ENCODE assay signal across 11 cellular contexts in genomic region chr3:102233881-102234280, GRCh38.
A peak's percentile ranks its signal among the peaks of the same experiment; 100 is the strongest.
DNase-seq lines count a peak whose midpoint lies in the region; ATAC-seq lines count a peak whose summit lies in the region.
"Had no signal": no experiment of that assay in that cellular context is flagged by ENCODE, and none has a peak within 500 bp of the region (broad histone marks: within the 10 kb centered on the region; RNA-seq: fewer than 3 reads in every experiment).

No MANE protein-coding gene starts in this region.

- ATAC-seq in HG02678 (IDR thresholded peaks at IDR 0.05; ENCODE audit: unreplicated experiment) (peak; percentile 92), HG03521 (IDR thresholded peaks at IDR 0.05; ENCODE audit: unreplicated experiment) (peak; percentile 92)
- ATAC-seq in stimulated activated memory B cell treated with anti-CD40 and anti-IgM and Interleukin-4, amounts not matched to agents 10 μg/mL and 1 μg/mL and 100 μg/mL, for 72 hours = peak; percentile 99
- no peak for ATAC-seq in activated naive CD8-positive, alpha-beta T cell treated with anti-CD3 and anti-CD28 coated beads, Interleukin-2, amount 50 U/mL, for 24 hours

- peak; percentile 22 for DNase-seq in NCI-H82 (lab: John Stamatoyannopoulos, UW)
- DNase-seq in NCI-H82 treated with DMSO at 0.1 percent for 48 hours (lab: John Stamatoyannopoulos, UW; ENCODE audit: unreplicated experiment) = no peak
- no peak for DNase-seq in activated naive CD8-positive, alpha-beta T cell treated with anti-CD3 and anti-CD28 coated beads, Interleukin-2, amount 50 U/mL, for 24 hours
- no peak for DNase-seq in A172 (ENCODE audit: low spot score)
- no peak for DNase-seq in OCI-M2 (lab: John Stamatoyannopoulos, UW; ENCODE audit: unreplicated experiment)
- DNase-seq: 8988T, aorta, left ventricle myocardium inferior had no signal

- peak overlapping the region; percentile 30 for H3K4me3 Mint-ChIP-seq in stimulated activated memory B cell treated with anti-CD40 and anti-IgM and Interleukin-4, amounts not matched to agents 10 μg/mL and 1 μg/mL and 100 μg/mL, for 72 hours
- H3K4me3 Mint-ChIP-seq in activated naive CD8-positive, alpha-beta T cell treated with anti-CD3 and anti-CD28 coated beads, Interleukin-2, amount 50 U/mL, for 24 hours = no peak overlapping the region

- peaks cover 52% of the 10 kb centered on the region for H3K4me1 Mint-ChIP-seq in stimulated activated memory B cell treated with anti-CD40 and anti-IgM and Interleukin-4, amounts not matched to agents 10 μg/mL and 1 μg/mL and 100 μg/mL, for 72 hours
- peaks cover 2% of the 10 kb centered on the region for H3K4me1 Mint-ChIP-seq in activated naive CD8-positive, alpha-beta T cell treated with anti-CD3 and anti-CD28 coated beads, Interleukin-2, amount 50 U/mL, for 24 hours

- H3K27ac Mint-ChIP-seq in stimulated activated memory B cell treated with anti-CD40 and anti-IgM and Interleukin-4, amounts not matched to agents 10 μg/mL and 1 μg/mL and 100 μg/mL, for 72 hours = peak overlapping the region; percentile 43
- no peak overlapping the region for H3K27ac Mint-ChIP-seq in activated naive CD8-positive, alpha-beta T cell treated with anti-CD3 and anti-CD28 coated beads, Interleukin-2, amount 50 U/mL, for 24 hours

- H3K36me3 Mint-ChIP-seq in stimulated activated memory B cell treated with anti-CD40 and anti-IgM and Interleukin-4, amounts not matched to agents 10 μg/mL and 1 μg/mL and 100 μg/mL, for 72 hours = no peaks in the 10 kb centered on the region
- H3K36me3 Mint-ChIP-seq in activated naive CD8-positive, alpha-beta T cell treated with anti-CD3 and anti-CD28 coated beads, Interleukin-2, amount 50 U/mL, for 24 hours (ENCODE audit: low read depth) = no peaks in the 10 kb centered on the region

- H3K9me3 Mint-ChIP-seq in stimulated activated memory B cell treated with anti-CD40 and anti-IgM and Interleukin-4, amounts not matched to agents 10 μg/mL and 1 μg/mL and 100 μg/mL, for 72 hours = no peaks in the 10 kb centered on the region
- no peaks in the 10 kb centered on the region for H3K9me3 Mint-ChIP-seq in activated naive CD8-positive, alpha-beta T cell treated with anti-CD3 and anti-CD28 coated beads, Interleukin-2, amount 50 U/mL, for 24 hours

- H3K27me3 Mint-ChIP-seq in stimulated activated memory B cell treated with anti-CD40 and anti-IgM and Interleukin-4, amounts not matched to agents 10 μg/mL and 1 μg/mL and 100 μg/mL, for 72 hours = no peaks in the 10 kb centered on the region
- H3K27me3 Mint-ChIP-seq in activated naive CD8-positive, alpha-beta T cell treated with anti-CD3 and anti-CD28 coated beads, Interleukin-2, amount 50 U/mL, for 24 hours = no peaks in the 10 kb centered on the region
